In the genomic region with DNA sequence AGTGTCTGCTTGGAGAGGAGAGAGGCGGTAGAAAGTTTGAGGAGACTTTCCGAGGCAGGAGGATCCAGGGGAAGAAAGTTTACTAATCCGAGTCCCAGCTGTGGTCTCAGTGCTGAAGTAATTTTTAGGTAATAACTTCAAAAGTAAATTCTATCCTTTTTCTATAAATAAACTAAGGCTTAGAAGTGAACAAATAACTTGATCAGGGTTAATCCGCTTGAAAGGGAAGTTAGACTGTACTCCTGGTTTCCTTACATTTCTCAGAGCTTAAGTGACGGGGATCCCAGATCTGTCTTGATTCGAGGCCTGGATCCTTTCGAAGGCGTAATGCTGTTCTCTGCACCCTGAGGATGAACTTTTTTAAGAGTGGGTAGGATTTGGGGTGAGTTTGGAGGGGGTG, we compare ENCODE assay signal across 8 cellular contexts. TPM values are rescaled to one million over a fixed set of nuclear protein-coding genes. Genes with fewer than 3 reads are reported as not detected.
DNase-seq lines count a peak whose midpoint lies in the region; ATAC-seq and TF ChIP-seq lines count a peak whose summit lies in the region.

No MANE protein-coding gene starts in this region.

- H3K4me3 ChIP-seq in SU-DHL-6 (ENCODE audit: insufficient read depth, low read length, poor library complexity, severe bottlenecking) (peak overlapping the region; percentile 96), gastrocnemius medialis (peak overlapping the region; percentile 72 to 92 (median 90))

- H3K18ac ChIP-seq in H9 (ENCODE audit: insufficient read length, low read depth, low read length), result no peak overlapping the region

- H2AFZ ChIP-seq in H9 (ENCODE audit: low read length) (no peak overlapping the region), SU-DHL-6 (ENCODE audit: low read depth, low read length, severe bottlenecking) (no peak overlapping the region)

- H3K4me1 ChIP-seq in H9 (ENCODE audit: insufficient read depth, low read length) (no peaks in the 10 kb centered on the region), gastrocnemius medialis (peaks cover 62 to 64% of the 10 kb centered on the region in 2 donors)

- H3K4me2 ChIP-seq in H9 (ENCODE audit: insufficient read depth, insufficient read length, low read length) (peak overlapping the region; percentile 97), SU-DHL-6 (ENCODE audit: low read depth, low read length, poor library complexity, severe bottlenecking) (peak overlapping the region; percentile 99)

- no peaks in the 10 kb centered on the region for H3K79me1 ChIP-seq in H9 (ENCODE audit: insufficient read depth, low read depth, low read length, poor library complexity, severe bottlenecking)

- no peaks in the 10 kb centered on the region for H3K9me3 ChIP-seq in H9 (ENCODE audit: control insufficient read depth, low read depth, low read length)
- H3K9me3 ChIP-seq in SU-DHL-6 (ENCODE audit: insufficient read depth, low read length), result no peaks in the 10 kb centered on the region
- H3K9me3 ChIP-seq in gastrocnemius medialis, result no peaks in the 10 kb centered on the region

- H3K4ac ChIP-seq in H9 (ENCODE audit: low read depth, low read length), result no peak overlapping the region

- 0 out of 2 replicates have a peak, but pooled peaks cover 4% of the 10 kb centered on the region for H3K36me3 ChIP-seq in SU-DHL-6 (ENCODE audit: low read length)
- no peaks in the 10 kb centered on the region for H3K36me3 ChIP-seq in gastrocnemius medialis

- ATAC-seq in gastrocnemius medialis (no peak), HG03139 (IDR thresholded peaks at IDR 0.05; ENCODE audit: unreplicated experiment) (no peak), GM21390 (IDR thresholded peaks at IDR 0.05; ENCODE audit: unreplicated experiment) (no peak), HG02678 (IDR thresholded peaks at IDR 0.05; ENCODE audit: unreplicated experiment) (no peak)

- H4K5ac ChIP-seq in H9 (ENCODE audit: insufficient read length, low read depth, low read length), result no peak overlapping the region

- in situ Hi-C loops in gastrocnemius medialis (cut with MboI; ENCODE audit: low sequenced_read_pairs in 4 of 4), result no loop called here

- H2BK5ac ChIP-seq in H9 (ENCODE audit: insufficient read length, low read length), result no peak overlapping the region

- H3K36me3 Mint-ChIP-seq in H9 (ENCODE audit: insufficient read depth in 1 of 3, low read depth in 3 of 3), result peaks cover 12 to 41% (median 25%) of the 10 kb centered on the region in 3 experiments; a peak in 6 of 7 replicates

- H3K27me3 ChIP-seq in H9 (ENCODE audit: insufficient read depth, low read length) (no peaks in the 10 kb centered on the region), SU-DHL-6 (ENCODE audit: low read length) (no peaks in the 10 kb centered on the region), gastrocnemius medialis (no peaks in the 10 kb centered on the region)

- H3T11ph ChIP-seq in H9 (ENCODE audit: low read length), result no peak overlapping the region

- TF ChIP-seq CTCF in H9 (conservative IDR thresholded peaks at IDR 0.05), result no peak
- TF ChIP-seq CTCF in SU-DHL-6 (IDR thresholded peaks at IDR 0.05; ENCODE audit: insufficient read depth, low read length, poor library complexity, severe bottlenecking), result no peak
- TF ChIP-seq CTCF in gastrocnemius medialis (IDR thresholded peaks at IDR 0.05 in 4 of 5, conservative IDR thresholded peaks at IDR 0.05 in 1 of 5), result no peak

- no peak overlapping the region for H3K14ac ChIP-seq in H9 (ENCODE audit: insufficient read depth, low read length)

- no peak overlapping the region for H2BK20ac ChIP-seq in H9 (ENCODE audit: low read depth, low read length, poor library complexity, severe bottlenecking)

- H3K9ac ChIP-seq in H9 (ENCODE audit: extremely low read depth, insufficient read length, low read length), result no peak overlapping the region
- H3K9ac ChIP-seq in SU-DHL-6 (ENCODE audit: low read length), result peak overlapping the region; percentile 92

- WGBS in H9 (ENCODE audit: extremely low coverage, insufficient read length, low lambda C conversion rate), result no CpG with 5 or more reads among the region's 8 CpGs

- H2BK120ac ChIP-seq in H9 (ENCODE audit: low read depth, low read length, poor library complexity, severe bottlenecking), result no peak overlapping the region

- TF ChIP-seq POLR2A in gastrocnemius medialis (IDR thresholded peaks at IDR 0.05), result no peak

- no peak overlapping the region for H3K27ac Mint-ChIP-seq in H9

- H3K23me2 ChIP-seq in H9 (ENCODE audit: insufficient read length, low read depth, low read length, poor library complexity, severe bottlenecking), result peaks cover 20% of the 10 kb centered on the region

- H4K91ac ChIP-seq in H9 (ENCODE audit: insufficient read length, low read depth, low read length), result no peak overlapping the region

- H2AK5ac ChIP-seq in H9 (ENCODE audit: insufficient read length, low read length), result no peak overlapping the region

- H3K27ac ChIP-seq in H9 (ENCODE audit: insufficient read length, low read depth, low read length), result no peak overlapping the region
- H3K27ac ChIP-seq in SU-DHL-6 (ENCODE audit: low read depth, low read length), result no peak overlapping the region
- peak overlapping the region; percentile 94 to 99 (median 96) for H3K27ac ChIP-seq in gastrocnemius medialis

- no peak overlapping the region for H3K56ac ChIP-seq in H9 (ENCODE audit: insufficient read length, low read depth, low read length)

- H3K9me3 Mint-ChIP-seq in H9, result no peaks in the 10 kb centered on the region

- peak overlapping the region; percentile 87 to 95 for H3K4me3 Mint-ChIP-seq in H9

- no peaks in the 10 kb centered on the region for H3K9me2 ChIP-seq in SU-DHL-6 (replicated peaks; ENCODE audit: insufficient read depth, low read length)

- H4K20me1 ChIP-seq in H9 (ENCODE audit: control insufficient read depth, insufficient read depth, insufficient read length) (no peaks in the 10 kb centered on the region), SU-DHL-6 (ENCODE audit: low read depth, low read length) (peaks cover 12% of the 10 kb centered on the region; the same call in 1 of the 2 replicates)

- DNase-seq in H9 (no peak), fibroblast of peridontal ligament (ENCODE audit: extremely low read depth) (peak; percentile 25), gastrocnemius medialis (no peak), amniotic stem cell (lab: John Stamatoyannopoulos, UW) (no peak)

- H2BK12ac ChIP-seq in H9 (ENCODE audit: insufficient read length, low read depth, low read length), result no peak overlapping the region

- H4K8ac ChIP-seq in H9 (replicated peaks; ENCODE audit: insufficient read length, low read depth, low read length), result no peak overlapping the region

- peaks cover 2% of the 10 kb centered on the region; the same call in 1 of the 2 replicates for H3K27me3 Mint-ChIP-seq in H9 (ENCODE audit: low read depth)

- H3K23ac ChIP-seq in H9 (ENCODE audit: insufficient read length, low read depth, low read length), result no peak overlapping the region

- H3F3A ChIP-seq in SU-DHL-6 (ENCODE audit: insufficient read depth), result 0 out of 2 replicates have a peak, but pooled peaks cover 5% of the 10 kb centered on the region

- intact Hi-C loops in gastrocnemius medialis (cut with DNase I; ENCODE audit: low total_unique reads), result loop anchor here (5.0 to 10.0 kb wide), 5 partner anchors 68 to 1303 kb away; a partner anchor contains a TSS

- H2BK15ac ChIP-seq in H9 (ENCODE audit: low read depth, low read length), result no peak overlapping the region

- H3K79me2 ChIP-seq in H9 (ENCODE audit: insufficient read depth, low read length), result peaks cover 7% of the 10 kb centered on the region; the same call in 1 of the 2 replicates
- H3K79me2 ChIP-seq in SU-DHL-6 (ENCODE audit: insufficient read depth, low read length), result peaks cover 57% of the 10 kb centered on the region

- peaks cover 45 to 46% of the 10 kb centered on the region in 2 experiments for H3K4me1 Mint-ChIP-seq in H9

RNA-seq across cellular contexts. Expression of a gene that starts 2.6 kb away (rescaled TPM):
- total RNA-seq in H9 (2021) (65.2 and 66.2 TPM in 2 replicates), gastrocnemius medialis (1 to 10 TPM; 2.9 to 9.1 (median 6.3) TPM)

Comparison
In these comparisons a context has a peak if more than half of its experiments do, and no peak if none do; other contexts are left out.
1. H3K27ac ChIP-seq: peak in gastrocnemius medialis (4 of 4); none in H9 (single experiment) and SU-DHL-6 (single experiment).